In the genomic region with DNA sequence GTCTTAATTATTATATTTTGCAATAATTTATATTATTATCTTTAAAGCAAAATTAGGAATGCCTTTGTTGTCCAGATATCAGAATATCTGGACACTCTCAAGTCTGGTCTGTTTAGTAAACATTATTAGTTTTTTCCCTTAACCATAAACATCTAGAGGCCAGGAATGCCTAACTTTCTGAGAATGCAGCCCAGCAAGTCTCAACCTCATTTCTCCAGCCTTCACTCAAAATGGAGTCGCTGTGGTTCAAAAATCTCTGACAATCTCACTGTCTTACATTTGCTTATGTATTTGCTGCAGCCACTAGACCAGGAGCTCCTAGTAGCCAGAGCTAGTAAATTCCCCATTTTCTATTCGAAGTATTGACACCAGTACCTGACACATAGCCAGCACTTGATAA, we compare ENCODE assay signal across 9 cellular contexts.
"Had no signal": no experiment of that assay in that cellular context is flagged by ENCODE, and none has a peak within 500 bp of the region (broad histone marks: within the 10 kb centered on the region; RNA-seq: fewer than 3 reads in every experiment).

No MANE protein-coding gene starts in this region.

- H3K27ac Mint-ChIP-seq: GM23338, H9, HFFc6 had no signal

- H3K4me1 ChIP-seq: HAP-1 had no signal

- H3K4me1 Mint-ChIP-seq: GM23338, H9 had no signal

- H3K4me3 ChIP-seq: GM23248, GM23338, HAP-1 had no signal

- H2AFZ ChIP-seq: GM23248, GM23338 had no signal

- DNase-seq: GM23248, GOT3, H7, H9, HCEC 1CT, HFFc6 had no signal

- ATAC-seq: GM23338, HCT116 had no signal

- H3K9ac ChIP-seq: GM23248 had no signal

- H3K4me2 ChIP-seq: GM23338 had no signal

- H3K4me3 Mint-ChIP-seq: GM23338, H9, HFFc6 had no signal

- H3K36me3 ChIP-seq: HAP-1 had no signal

- H3K27ac ChIP-seq: GM23248 had no signal
